In genomic region chr16:3459401-3460090, GRCh38 we compare ENCODE assay signal across 8 cellular contexts. TPM values are rescaled to one million over a fixed set of nuclear protein-coding genes. Genes with fewer than 3 reads are reported as not detected.
DNase-seq lines count a peak whose midpoint lies in the region; ATAC-seq and TF ChIP-seq lines count a peak whose summit lies in the region.

No MANE protein-coding gene starts in this region.

- no peaks in the 10 kb centered on the region for H3K9me3 Mint-ChIP-seq in activated T-helper 17 cell treated with anti-CD3 and anti-CD28 coated beads, Interleukin-2, amount 50 U/mL, for 72 hours

- DNase-seq in NCI-H748 (lab: John Stamatoyannopoulos, UW; ENCODE audit: unreplicated experiment) = peak; percentile 9
- no peak for DNase-seq in NCI-H748 treated with DMSO at 0.1 percent for 48 hours (lab: John Stamatoyannopoulos, UW)
- no peak for DNase-seq in stomach
- DNase-seq in iPS-NIHi11 (ENCODE audit: low spot score) = no peak
- no peak for DNase-seq in amygdala (lab: John Stamatoyannopoulos, UW)

- no peak for TF ChIP-seq EP300 in stomach (IDR thresholded peaks at IDR 0.05)

- TF ChIP-seq POLR2A in stomach (IDR thresholded peaks at IDR 0.05) = no peak

- H3K36me3 ChIP-seq in stomach = peaks cover 0 to 6% (median 0%) of the 10 kb centered on the region in 4 donors

- H3K4me3 Mint-ChIP-seq in activated T-helper 17 cell treated with anti-CD3 and anti-CD28 coated beads, Interleukin-2, amount 50 U/mL, for 72 hours = peak overlapping the region; percentile 78

- whole genome bisulfite sequencing in stomach, 5 donors = 19 to 36% (median 30%) methylated on average over 9 of the region's 9 CpGs

- H3K36me3 Mint-ChIP-seq in activated T-helper 17 cell treated with anti-CD3 and anti-CD28 coated beads, Interleukin-2, amount 50 U/mL, for 72 hours (ENCODE audit: low read depth) = no peaks in the 10 kb centered on the region

- H3K9me3 ChIP-seq in iPS-18c (ENCODE audit: control insufficient read depth, insufficient read depth, low read length) (no peaks in the 10 kb centered on the region), stomach (no peaks in the 10 kb centered on the region)

- peak overlapping the region; percentile 67 to 99 (median 97) for H3K27ac ChIP-seq in stomach

- H3K4me1 Mint-ChIP-seq in activated T-helper 17 cell treated with anti-CD3 and anti-CD28 coated beads, Interleukin-2, amount 50 U/mL, for 72 hours = peaks cover 29% of the 10 kb centered on the region

- peak overlapping the region; percentile 65 for H3K27ac Mint-ChIP-seq in activated T-helper 17 cell treated with anti-CD3 and anti-CD28 coated beads, Interleukin-2, amount 50 U/mL, for 72 hours

- no peaks in the 10 kb centered on the region for H3K27me3 ChIP-seq in stomach

- H3K27me3 Mint-ChIP-seq in activated T-helper 17 cell treated with anti-CD3 and anti-CD28 coated beads, Interleukin-2, amount 50 U/mL, for 72 hours = no peaks in the 10 kb centered on the region

- H3K4me3 ChIP-seq in iPS-18c (ENCODE audit: insufficient read depth, low read depth, low read length) (peak overlapping the region; percentile 15; the same call in 1 of the 2 replicates), stomach (peak overlapping the region; percentile 87 to 91 (median 90))

- TF ChIP-seq CTCF in stomach (IDR thresholded peaks at IDR 0.05) = no peak

- H3K4me1 ChIP-seq in stomach = peaks cover 51 to 79% (median 70%) of the 10 kb centered on the region in 4 donors

- ATAC-seq in activated T-helper 17 cell treated with anti-CD3 and anti-CD28 coated beads, Interleukin-2, amount 50 U/mL, for 72 hours (replicated peaks) = peak; percentile 49
- ATAC-seq in HG02610 (IDR thresholded peaks at IDR 0.05; ENCODE audit: unreplicated experiment) = no peak

- intact Hi-C loops in stomach (cut with DNase I; ENCODE audit: low total_unique reads) = no loop called here

RNA-seq across cellular contexts. Expression of gene NAA60, which starts 16.1 kb away (rescaled TPM):
- 10 to 100 TPM; 36.8 to 38.7 TPM for total RNA-seq in activated T-helper 17 cell treated with anti-CD3 and anti-CD28 coated beads, Interleukin-2, amount 50 U/mL, for 72 hours
- 100 to 1,000 TPM in 2 of 5 donors, 10 to 100 TPM in 3; 25.3 to 155 (median 84.9) TPM for total RNA-seq in stomach
- polyA plus RNA-seq in stomach = 10 to 100 TPM; 39.3 to 55.3 (median 54.4) TPM

RNA-seq across cellular contexts. Expression of gene ZNF597, which starts 16.2 kb away (rescaled TPM):
- 1 to 10 TPM; 2.0 to 3.0 TPM for total RNA-seq in activated T-helper 17 cell treated with anti-CD3 and anti-CD28 coated beads, Interleukin-2, amount 50 U/mL, for 72 hours
- total RNA-seq in stomach = 1 to 10 TPM in 2 of 5 donors, under 1 TPM in 2, not detected in 1; 0.45 to 2.2 (median 1.1) TPM
- 1 to 10 TPM in 1 of 3 donors, under 1 TPM in 2; 0.68 to 1.1 (median 0.78) TPM for polyA plus RNA-seq in stomach

RNA-seq across cellular contexts. Expression of gene C16orf90, which starts 35.7 kb away (rescaled TPM):
- total RNA-seq in activated T-helper 17 cell treated with anti-CD3 and anti-CD28 coated beads, Interleukin-2, amount 50 U/mL, for 72 hours = not detected
- total RNA-seq in stomach = not detected
- polyA plus RNA-seq in stomach = not detected

RNA-seq across cellular contexts. Expression of gene CLUAP1, which starts 41.3 kb away (rescaled TPM):
- 10 to 100 TPM; 14.9 to 15.7 TPM for total RNA-seq in activated T-helper 17 cell treated with anti-CD3 and anti-CD28 coated beads, Interleukin-2, amount 50 U/mL, for 72 hours
- 10 to 100 TPM in 4 of 5 donors, 1 to 10 TPM in 1; 9.0 to 52.7 (median 22.2) TPM for total RNA-seq in stomach
- 10 to 100 TPM in 1 of 3 donors, 1 to 10 TPM in 2; 6.7 to 14.1 (median 7.6) TPM for polyA plus RNA-seq in stomach

RNA-seq across cellular contexts. Expression of gene ZNF174, which starts 58.5 kb away (rescaled TPM):
- 1 to 10 TPM; 5.8 to 8.4 TPM for total RNA-seq in activated T-helper 17 cell treated with anti-CD3 and anti-CD28 coated beads, Interleukin-2, amount 50 U/mL, for 72 hours
- total RNA-seq in stomach = 10 to 100 TPM in 4 of 5 donors, 1 to 10 TPM in 1; 6.6 to 52.5 (median 21.7) TPM
- 1 to 10 TPM; 4.2 to 5.6 (median 5.0) TPM for polyA plus RNA-seq in stomach
